Comparison of ENCODE assay signal across 1 cellular context in genomic region chr3:79052054-79052681, GRCh38.
TF ChIP-seq lines count a peak whose summit lies in the region.

No MANE protein-coding gene starts in this region.

TF ChIP-seq in GM23338, 12 proteins besides CTCF, POLR2A, EP300 and RAD21 (continued from another document):
- TF ChIP-seq STAT1 (IDR thresholded peaks at IDR 0.05; ENCODE audit: unreplicated experiment): no peak
- TF ChIP-seq REST (IDR thresholded peaks at IDR 0.05; ENCODE audit: unreplicated experiment): no peak
- TF ChIP-seq ZNF331 (CRISPR knock-in tag; IDR thresholded peaks at IDR 0.05; ENCODE audit: low read depth): no peak
